Comparison of ENCODE assay signal across 17 cellular contexts in genomic region chr4:16827762-16828724, GRCh38.
DNase-seq lines count a peak whose midpoint lies in the region; ATAC-seq, FAIRE-seq and TF ChIP-seq lines count a peak whose summit lies in the region.
"Had no signal": no experiment of that assay in that cellular context is flagged by ENCODE, and none has a peak within 500 bp of the region (broad histone marks: within the 10 kb centered on the region; RNA-seq: fewer than 3 reads in every experiment).

No MANE protein-coding gene starts in this region.

- peaks cover 12% of the 10 kb centered on the region for H3K36me3 Mint-ChIP-seq in GM23338 (ENCODE audit: low read depth)

- H3K4me3 ChIP-seq in GM23338 (no peak overlapping the region), adrenal gland (no peak overlapping the region), right atrium auricular region (no peak overlapping the region), parathyroid adenoma (ENCODE audit: low read depth, low read length) (no peak overlapping the region), sigmoid colon (no peak overlapping the region)
- H3K4me3 ChIP-seq: body of pancreas had no signal

- H4K20me1 ChIP-seq in GM23338 (replicated peaks; ENCODE audit: insufficient read depth): no peaks in the 10 kb centered on the region

- H3K27ac Mint-ChIP-seq in GM23338: peak overlapping the region; percentile 87
- H3K27ac Mint-ChIP-seq: effector memory CD8-positive, alpha-beta T cell; T-helper 2 cell treated with Interferon-gamma antibody and Interleukin-4, amounts not matched to agents 5 μg/mL and 100 μg/mL, for 36 hours had no signal

- ATAC-seq in GM23338 (peak; percentile 53), GM21528 (IDR thresholded peaks at IDR 0.05; ENCODE audit: low FRiP score, unreplicated experiment) (no peak), HG02623 (IDR thresholded peaks at IDR 0.05; ENCODE audit: unreplicated experiment) (no peak)
- ATAC-seq: body of pancreas; effector memory CD8-positive, alpha-beta T cell; stimulated activated naive CD8-positive, alpha-beta T cell treated with anti-CD3 and anti-CD28 coated beads, Interleukin-15, amount 100 ng/mL, for 72 hours had no signal

- H3K36me3 ChIP-seq in GM23338 (ENCODE audit: insufficient read depth): no peaks in the 10 kb centered on the region
- H3K36me3 ChIP-seq in adrenal gland (replicated peaks in 1 of 2): no peaks in the 10 kb centered on the region
- H3K36me3 ChIP-seq in right atrium auricular region: no peaks in the 10 kb centered on the region
- no peaks in the 10 kb centered on the region for H3K36me3 ChIP-seq in parathyroid adenoma (ENCODE audit: control insufficient read depth, insufficient read depth, low read length)
- no peaks in the 10 kb centered on the region for H3K36me3 ChIP-seq in sigmoid colon

- no peaks in the 10 kb centered on the region for H3K9me3 ChIP-seq in adrenal gland (replicated peaks in 1 of 3)
- no peaks in the 10 kb centered on the region for H3K9me3 ChIP-seq in right atrium auricular region
- H3K9me3 ChIP-seq in parathyroid adenoma (ENCODE audit: control insufficient read depth, low read length): no peaks in the 10 kb centered on the region
- no peaks in the 10 kb centered on the region for H3K9me3 ChIP-seq in sigmoid colon
- H3K9me3 ChIP-seq: body of pancreas had no signal

- H3K9me2 ChIP-seq in GM23338 (ENCODE audit: insufficient read depth): no peaks in the 10 kb centered on the region

- peaks cover 64% of the 10 kb centered on the region for H3K4me1 Mint-ChIP-seq in GM23338
- H3K4me1 Mint-ChIP-seq: stimulated activated naive CD8-positive, alpha-beta T cell treated with anti-CD3 and anti-CD28 coated beads, Interleukin-15, amount 100 ng/mL, for 72 hours had no signal

- no peak for TF ChIP-seq EP300 in sigmoid colon (IDR thresholded peaks at IDR 0.05)

- H3K27ac ChIP-seq in GM23338 (ENCODE audit: low read depth) (peak overlapping the region; percentile 48), adrenal gland (peak overlapping the region in 2 of 5 donors; percentile 19 to 66), right atrium auricular region (peak overlapping the region; percentile 33 to 46), parathyroid adenoma (peak overlapping the region; percentile 16), sigmoid colon (peak overlapping the region in 1 of 4 donors; percentile 25)
- H3K27ac ChIP-seq: body of pancreas had no signal

- TF ChIP-seq CTCF in GM23338 (conservative IDR thresholded peaks at IDR 0.05; ENCODE audit: low read depth in 2 of 2) (no peak), adrenal gland (IDR thresholded peaks at IDR 0.05) (no peak), right atrium auricular region (IDR thresholded peaks at IDR 0.05) (no peak), parathyroid adenoma (IDR thresholded peaks at IDR 0.05) (no peak), sigmoid colon (IDR thresholded peaks at IDR 0.05) (no peak)

- FAIRE-seq in GM19239 (lab: Jason Lieb, UNC): no peak
- FAIRE-seq: frontal cortex had no signal

- peak; percentile 51 for DNase-seq in GM23338 (ENCODE audit: low spot score)
- DNase-seq in adrenal gland: peak in 5 of 7 donors; percentile 17 to 60 (median 22)
- DNase-seq in right atrium auricular region (ENCODE audit: low spot score): no peak
- no peak for DNase-seq in sigmoid colon
- no peak for DNase-seq in GM19239 (ENCODE audit: insufficient read length, low spot score)
- DNase-seq: body of pancreas; effector memory CD8-positive, alpha-beta T cell; GF-D8; Kasumi-1; NCI-H1436 treated with DMSO at 0.1 percent for 48 hours; NCI-H226; stimulated activated naive CD8-positive, alpha-beta T cell treated with anti-CD3 and anti-CD28 coated beads, Interleukin-15, amount 100 ng/mL, for 72 hours had no signal

- H3K9me3 Mint-ChIP-seq in GM23338: no peaks in the 10 kb centered on the region
- H3K9me3 Mint-ChIP-seq: effector memory CD8-positive, alpha-beta T cell; stimulated activated naive CD8-positive, alpha-beta T cell treated with anti-CD3 and anti-CD28 coated beads, Interleukin-15, amount 100 ng/mL, for 72 hours; T-helper 2 cell treated with Interferon-gamma antibody and Interleukin-4, amounts not matched to agents 5 μg/mL and 100 μg/mL, for 36 hours had no signal

- H3K27me3 Mint-ChIP-seq in GM23338 (ENCODE audit: insufficient read depth, low read depth, poor library complexity): no peaks in the 10 kb centered on the region

- H3K79me2 ChIP-seq in GM23338 (replicated peaks; ENCODE audit: insufficient read depth) (peaks cover 19% of the 10 kb centered on the region; the same call in 1 of the 2 replicates), parathyroid adenoma (no peaks in the 10 kb centered on the region)

- peaks cover 4% of the 10 kb centered on the region; the same call in 1 of the 2 replicates for H3F3A ChIP-seq in GM23338 (replicated peaks; ENCODE audit: low read depth)

- H3K9ac ChIP-seq in parathyroid adenoma: no peak overlapping the region

- intact Hi-C loops in adrenal gland (cut with DNase I) (no loop called here), sigmoid colon (cut with DNase I) (no loop called here)

- H3K27me3 ChIP-seq in GM23338 (ENCODE audit: insufficient read depth) (no peaks in the 10 kb centered on the region), adrenal gland (no peaks in the 10 kb centered on the region), right atrium auricular region (no peaks in the 10 kb centered on the region), parathyroid adenoma (ENCODE audit: control insufficient read depth, insufficient read depth, low read length) (no peaks in the 10 kb centered on the region), sigmoid colon (no peaks in the 10 kb centered on the region)
- H3K27me3 ChIP-seq: body of pancreas had no signal

- peak overlapping the region; percentile 53; the same call in 1 of the 2 replicates for H3K4me2 ChIP-seq in GM23338
- H3K4me2 ChIP-seq in parathyroid adenoma (ENCODE audit: low read length): no peak overlapping the region

- H2AFZ ChIP-seq in GM23338: no peak overlapping the region
- no peak overlapping the region for H2AFZ ChIP-seq in parathyroid adenoma

- WGBS in adrenal gland, 4 donors: 62 to 68% (median 64%) methylated on average over 12 of the region's 12 CpGs
- WGBS in sigmoid colon, 2 donors: 78 to 81% methylated on average over 12 of the region's 12 CpGs

- TF ChIP-seq POLR2A in adrenal gland (IDR thresholded peaks at IDR 0.05) (no peak), sigmoid colon (IDR thresholded peaks at IDR 0.05) (no peak)

- H3K4me1 ChIP-seq in GM23338 (ENCODE audit: insufficient read depth) (peaks cover 49% of the 10 kb centered on the region), adrenal gland (replicated peaks in 1 of 2) (no peaks in the 10 kb centered on the region), right atrium auricular region (no peaks in the 10 kb centered on the region), parathyroid adenoma (no peaks in the 10 kb centered on the region), sigmoid colon (no peaks in the 10 kb centered on the region)
- H3K4me1 ChIP-seq: body of pancreas had no signal

- peak overlapping the region; percentile 1; the same call in 1 of the 3 replicates for H3K4me3 Mint-ChIP-seq in GM23338
- H3K4me3 Mint-ChIP-seq: effector memory CD8-positive, alpha-beta T cell; stimulated activated naive CD8-positive, alpha-beta T cell treated with anti-CD3 and anti-CD28 coated beads, Interleukin-15, amount 100 ng/mL, for 72 hours; T-helper 2 cell treated with Interferon-gamma antibody and Interleukin-4, amounts not matched to agents 5 μg/mL and 100 μg/mL, for 36 hours had no signal

TF ChIP-seq in GM23338, 12 proteins besides CTCF, POLR2A, EP300 and RAD21 (continues in another document):
- TF ChIP-seq EZH2phosphoT487 (IDR thresholded peaks at IDR 0.05; ENCODE audit: unreplicated experiment) (no peak), STAT1 (IDR thresholded peaks at IDR 0.05; ENCODE audit: unreplicated experiment) (no peak), EZH2 (IDR thresholded peaks at IDR 0.05; ENCODE audit: low read depth, unreplicated experiment) (no peak), NANOG (IDR thresholded peaks at IDR 0.05; ENCODE audit: borderline replicate concordance) (no peak)

Comparison
In these comparisons a context has a peak if more than half of its experiments do, and no peak if none do; other contexts are left out.
1. DNase-seq: peak in GM23338 (single experiment) and adrenal gland (5 of 7); none in right atrium auricular region (single experiment), sigmoid colon (single experiment) and GM19239 (single experiment).